In genomic region chr16:64866026-64866425, GRCh38 we compare ENCODE assay signal across 24 cellular contexts.
"Had no signal": no experiment of that assay in that cellular context is flagged by ENCODE, and none has a peak within 500 bp of the region (broad histone marks: within the 10 kb centered on the region; RNA-seq: fewer than 3 reads in every experiment).

No MANE protein-coding gene starts in this region.

- H3K9me3 ChIP-seq: breast epithelium, colonic mucosa, esophagus muscularis mucosa, gastrocnemius medialis, mucosa of descending colon, right lobe of liver, testis, vagina had no signal

- ATAC-seq: activated T-cell treated with anti-CD3 and anti-CD28 coated beads, Interleukin-2, amount 50 U/mL, for 4 hours; effector memory CD8-positive, alpha-beta T cell; gastrocnemius medialis; left colon; mucosa of descending colon; right lobe of liver; WTC11 had no signal

- H3K27me3 ChIP-seq: breast epithelium, colonic mucosa, dorsolateral prefrontal cortex, esophagus muscularis mucosa, gastrocnemius medialis, right lobe of liver, testis, vagina had no signal

- H3K36me3 ChIP-seq: breast epithelium, colonic mucosa, esophagus muscularis mucosa, gastrocnemius medialis, right lobe of liver, vagina had no signal

- DNase-seq: activated CD4-positive, alpha-beta T cell treated with anti-CD3 and anti-CD28 coated beads, Interleukin-2, amount 50 U/mL, for 4 hours; activated CD8-positive, alpha-beta memory T cell treated with anti-CD3 and anti-CD28 coated beads for 24 hours; activated CD8-positive, alpha-beta memory T cell treated with anti-CD3 and anti-CD28 coated beads, Interleukin-2, amount 50 U/mL, for 48 hours; activated naive CD4-positive, alpha-beta T cell treated with anti-CD3 and anti-CD28 coated beads for 36 hours; activated naive CD8-positive, alpha-beta T cell treated with anti-CD3 and anti-CD28 coated beads, Interleukin-2, amount 10 ng/mL, durations not matched to agents 7 days and 5 days; activated T-cell treated with anti-CD3 and anti-CD28 coated beads, Interleukin-2, amount 50 U/mL, for 4 hours; colonic mucosa; dorsolateral prefrontal cortex; effector memory CD8-positive, alpha-beta T cell; gastrocnemius medialis; left colon; mucosa of descending colon; naive B cell; nucleus accumbens; right lobe of liver; stimulated activated CD4-positive, alpha-beta T cell treated with anti-CD3 and anti-CD28 coated beads, Interleukin-2, amount 100 ng/mL, for 48 hours; stimulated activated naive CD4-positive, alpha-beta T cell; T1000; testis; trophoblast cell had no signal

- H3K27ac ChIP-seq: breast epithelium, colonic mucosa, dorsolateral prefrontal cortex, esophagus muscularis mucosa, gastrocnemius medialis, right lobe of liver, testis, vagina had no signal

- H3K4me1 ChIP-seq: breast epithelium, colonic mucosa, right lobe of liver, testis, vagina had no signal

- H3K4me3 ChIP-seq: breast epithelium, colonic mucosa, dorsolateral prefrontal cortex, esophagus muscularis mucosa, gastrocnemius medialis, mucosa of descending colon, right lobe of liver, testis, vagina had no signal
